In the genomic region with DNA sequence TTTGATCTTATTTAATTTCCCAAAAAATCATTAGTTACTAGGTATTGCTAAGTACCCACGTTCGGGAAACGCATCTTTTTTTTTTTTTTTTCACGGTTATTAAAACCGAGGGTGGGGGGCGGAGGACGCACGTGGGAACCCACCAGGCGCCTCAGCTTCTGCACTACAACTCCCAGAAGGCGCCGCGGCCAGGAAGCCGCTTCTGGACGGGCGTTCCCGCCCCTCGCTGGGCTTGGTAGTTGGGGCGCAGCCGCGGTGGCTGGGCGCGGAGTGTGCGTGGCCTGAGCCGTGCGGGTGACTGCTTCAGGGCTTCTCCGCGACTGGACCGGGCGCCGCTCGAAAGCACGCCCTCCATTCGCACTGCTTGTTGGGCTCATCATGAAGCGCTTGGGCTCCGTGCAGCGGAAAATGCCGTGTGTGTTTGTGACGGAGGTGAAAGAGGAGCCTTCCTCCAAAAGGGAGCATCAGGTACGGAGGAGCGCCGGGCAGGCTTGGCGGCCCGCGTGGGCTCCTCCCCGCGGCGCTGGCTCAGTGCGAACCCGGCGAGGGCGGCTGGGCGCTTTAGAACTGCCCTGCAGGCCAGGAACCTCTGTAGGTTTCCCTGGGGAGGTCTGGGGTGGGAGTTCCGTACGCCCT, we compare ENCODE assay signal across 8 cellular contexts. TPM values are rescaled to one million over a fixed set of nuclear protein-coding genes. Genes with fewer than 3 reads are reported as not detected.
A peak's percentile ranks its signal among the peaks of the same experiment; 100 is the strongest.
DNase-seq lines count a peak whose midpoint lies in the region; ATAC-seq and TF ChIP-seq lines count a peak whose summit lies in the region.

No MANE protein-coding gene starts in this region.

- peaks cover 12% of the 10 kb centered on the region for H3K36me3 Mint-ChIP-seq in WTC11

- POLR2A ChIA-PET in WTC11 (lab: Charles Lee) = interaction anchor here (0.7 to 0.9 kb wide), 2 partner anchors 12 to 1450 kb away, joined by 3 read pairs; no protein-coding TSS in a partner anchor

- in situ Hi-C loops in GM18951 (cut with MboI; ENCODE audit: low sequenced_read_pairs, unreplicated experiment) = no loop called here

- H3K27me3 Mint-ChIP-seq in WTC11 (ENCODE audit: low read depth) = no peaks in the 10 kb centered on the region

- peaks cover 38% of the 10 kb centered on the region for H3K4me1 Mint-ChIP-seq in WTC11

- peak overlapping the region; percentile 91 for H3K27ac Mint-ChIP-seq in WTC11

- H3K27ac ChIP-seq in caudate nucleus (ENCODE audit: low read depth, low read length) = no peak overlapping the region

- peaks cover 16% of the 10 kb centered on the region for H3K9me3 Mint-ChIP-seq in WTC11

- CTCF ChIA-PET in WTC11 (lab: Charles Lee) = no interaction called here

- TF ChIP-seq POLR2A in GM18951 (IDR thresholded peaks at IDR 0.05; ENCODE audit: extremely low read depth, insufficient read depth, insufficient read length) = peak; percentile 96

- ATAC-seq in HG03175 (IDR thresholded peaks at IDR 0.05; ENCODE audit: unreplicated experiment) = peak; percentile 99
- peak; percentile 99 for ATAC-seq in WTC11

- DNase-seq in AG08396 (ENCODE audit: low spot score) (peak; percentile 94), NCI-H2227 treated with DMSO at 0.1 percent for 48 hours (lab: John Stamatoyannopoulos, UW) (peak; percentile 85), WTC11 (ENCODE audit: low spot score) (peak; percentile 86), caudate nucleus (lab: John Stamatoyannopoulos, UW) (peak; percentile 8 to 96 (median 87)), islet precursor cell (peak; percentile 96)
- DNase-seq in stimulated activated CD4-positive, alpha-beta T cell treated with anti-CD3 and anti-CD28 coated beads, Interleukin-12 subunit alpha, Interleukin-12 subunit beta, amount 100 ng/mL, for 4 hours = peak; percentile 87

- no peak for TF ChIP-seq CTCF in WTC11 (IDR thresholded peaks at IDR 0.05)

- peak overlapping the region; percentile 97 for H3K4me3 Mint-ChIP-seq in WTC11

TF ChIP-seq in WTC11, 78 proteins besides CTCF, POLR2A, EP300 and RAD21 (continues in another document):
- TF ChIP-seq, protein P1, sequence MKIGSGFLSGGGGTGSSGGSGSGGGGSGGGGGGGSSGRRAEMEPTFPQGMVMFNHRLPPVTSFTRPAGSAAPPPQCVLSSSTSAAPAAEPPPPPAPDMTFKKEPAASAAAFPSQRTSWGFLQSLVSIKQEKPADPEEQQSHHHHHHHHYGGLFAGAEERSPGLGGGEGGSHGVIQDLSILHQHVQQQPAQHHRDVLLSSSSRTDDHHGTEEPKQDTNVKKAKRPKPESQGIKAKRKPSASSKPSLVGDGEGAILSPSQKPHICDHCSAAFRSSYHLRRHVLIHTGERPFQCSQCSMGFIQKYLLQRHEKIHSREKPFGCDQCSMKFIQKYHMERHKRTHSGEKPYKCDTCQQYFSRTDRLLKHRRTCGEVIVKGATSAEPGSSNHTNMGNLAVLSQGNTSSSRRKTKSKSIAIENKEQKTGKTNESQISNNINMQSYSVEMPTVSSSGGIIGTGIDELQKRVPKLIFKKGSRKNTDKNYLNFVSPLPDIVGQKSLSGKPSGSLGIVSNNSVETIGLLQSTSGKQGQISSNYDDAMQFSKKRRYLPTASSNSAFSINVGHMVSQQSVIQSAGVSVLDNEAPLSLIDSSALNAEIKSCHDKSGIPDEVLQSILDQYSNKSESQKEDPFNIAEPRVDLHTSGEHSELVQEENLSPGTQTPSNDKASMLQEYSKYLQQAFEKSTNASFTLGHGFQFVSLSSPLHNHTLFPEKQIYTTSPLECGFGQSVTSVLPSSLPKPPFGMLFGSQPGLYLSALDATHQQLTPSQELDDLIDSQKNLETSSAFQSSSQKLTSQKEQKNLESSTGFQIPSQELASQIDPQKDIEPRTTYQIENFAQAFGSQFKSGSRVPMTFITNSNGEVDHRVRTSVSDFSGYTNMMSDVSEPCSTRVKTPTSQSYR (CRISPR knock-in tag; IDR thresholded peaks at IDR 0.05) = no peak
- TF ChIP-seq, protein P2, sequence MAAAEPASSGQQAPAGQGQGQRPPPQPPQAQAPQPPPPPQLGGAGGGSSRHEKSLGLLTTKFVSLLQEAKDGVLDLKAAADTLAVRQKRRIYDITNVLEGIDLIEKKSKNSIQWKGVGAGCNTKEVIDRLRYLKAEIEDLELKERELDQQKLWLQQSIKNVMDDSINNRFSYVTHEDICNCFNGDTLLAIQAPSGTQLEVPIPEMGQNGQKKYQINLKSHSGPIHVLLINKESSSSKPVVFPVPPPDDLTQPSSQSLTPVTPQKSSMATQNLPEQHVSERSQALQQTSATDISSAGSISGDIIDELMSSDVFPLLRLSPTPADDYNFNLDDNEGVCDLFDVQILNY (CRISPR knock-in tag; IDR thresholded peaks at IDR 0.05) = no peak; the same call in 1 of the 2 replicates
- TF ChIP-seq JAZF1 (CRISPR knock-in tag; IDR thresholded peaks at IDR 0.05) (no peak), OVOL2 (CRISPR knock-in tag; IDR thresholded peaks at IDR 0.05; ENCODE audit: borderline replicate concordance) (no peak), ZMAT4 (CRISPR knock-in tag; IDR thresholded peaks at IDR 0.05) (no peak), ZNF263 (CRISPR knock-in tag; IDR thresholded peaks at IDR 0.05; ENCODE audit: low read depth) (no peak), MXD4 (CRISPR knock-in tag; IDR thresholded peaks at IDR 0.05; ENCODE audit: borderline replicate concordance) (no peak), RELA (CRISPR knock-in tag; IDR thresholded peaks at IDR 0.05; ENCODE audit: borderline replicate concordance) (no peak), PRDM15 (CRISPR knock-in tag; IDR thresholded peaks at IDR 0.05) (no peak), GTF2I (CRISPR knock-in tag; conservative IDR thresholded peaks at IDR 0.05) (no peak)
- TF ChIP-seq, protein P3, sequence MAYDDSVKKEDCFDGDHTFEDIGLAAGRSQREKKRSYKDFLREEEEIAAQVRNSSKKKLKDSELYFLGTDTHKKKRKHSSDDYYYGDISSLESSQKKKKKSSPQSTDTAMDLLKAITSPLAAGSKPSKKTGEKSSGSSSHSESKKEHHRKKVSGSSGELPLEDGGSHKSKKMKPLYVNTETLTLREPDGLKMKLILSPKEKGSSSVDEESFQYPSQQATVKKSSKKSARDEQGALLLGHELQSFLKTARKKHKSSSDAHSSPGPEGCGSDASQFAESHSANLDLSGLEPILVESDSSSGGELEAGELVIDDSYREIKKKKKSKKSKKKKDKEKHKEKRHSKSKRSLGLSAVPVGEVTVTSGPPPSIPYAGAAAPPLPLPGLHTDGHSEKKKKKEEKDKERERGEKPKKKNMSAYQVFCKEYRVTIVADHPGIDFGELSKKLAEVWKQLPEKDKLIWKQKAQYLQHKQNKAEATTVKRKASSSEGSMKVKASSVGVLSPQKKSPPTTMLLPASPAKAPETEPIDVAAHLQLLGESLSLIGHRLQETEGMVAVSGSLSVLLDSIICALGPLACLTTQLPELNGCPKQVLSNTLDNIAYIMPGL (CRISPR knock-in tag; IDR thresholded peaks at IDR 0.05) = peak; percentile 38; the same call in 1 of the 2 replicates
- TF ChIP-seq, protein P4, sequence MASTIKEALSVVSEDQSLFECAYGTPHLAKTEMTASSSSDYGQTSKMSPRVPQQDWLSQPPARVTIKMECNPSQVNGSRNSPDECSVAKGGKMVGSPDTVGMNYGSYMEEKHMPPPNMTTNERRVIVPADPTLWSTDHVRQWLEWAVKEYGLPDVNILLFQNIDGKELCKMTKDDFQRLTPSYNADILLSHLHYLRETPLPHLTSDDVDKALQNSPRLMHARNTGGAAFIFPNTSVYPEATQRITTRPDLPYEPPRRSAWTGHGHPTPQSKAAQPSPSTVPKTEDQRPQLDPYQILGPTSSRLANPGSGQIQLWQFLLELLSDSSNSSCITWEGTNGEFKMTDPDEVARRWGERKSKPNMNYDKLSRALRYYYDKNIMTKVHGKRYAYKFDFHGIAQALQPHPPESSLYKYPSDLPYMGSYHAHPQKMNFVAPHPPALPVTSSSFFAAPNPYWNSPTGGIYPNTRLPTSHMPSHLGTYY (CRISPR knock-in tag; IDR thresholded peaks at IDR 0.05) = no peak

RNA-seq across cellular contexts. Expression of gene C12orf50, which starts 6.2 kb away (rescaled TPM):
- 0.07 TPM in 1 of 3 replicates, not detected in the others for total RNA-seq in WTC11 (2021)
